Comparison of ENCODE assay signal across 8 cellular contexts in the genomic region with DNA sequence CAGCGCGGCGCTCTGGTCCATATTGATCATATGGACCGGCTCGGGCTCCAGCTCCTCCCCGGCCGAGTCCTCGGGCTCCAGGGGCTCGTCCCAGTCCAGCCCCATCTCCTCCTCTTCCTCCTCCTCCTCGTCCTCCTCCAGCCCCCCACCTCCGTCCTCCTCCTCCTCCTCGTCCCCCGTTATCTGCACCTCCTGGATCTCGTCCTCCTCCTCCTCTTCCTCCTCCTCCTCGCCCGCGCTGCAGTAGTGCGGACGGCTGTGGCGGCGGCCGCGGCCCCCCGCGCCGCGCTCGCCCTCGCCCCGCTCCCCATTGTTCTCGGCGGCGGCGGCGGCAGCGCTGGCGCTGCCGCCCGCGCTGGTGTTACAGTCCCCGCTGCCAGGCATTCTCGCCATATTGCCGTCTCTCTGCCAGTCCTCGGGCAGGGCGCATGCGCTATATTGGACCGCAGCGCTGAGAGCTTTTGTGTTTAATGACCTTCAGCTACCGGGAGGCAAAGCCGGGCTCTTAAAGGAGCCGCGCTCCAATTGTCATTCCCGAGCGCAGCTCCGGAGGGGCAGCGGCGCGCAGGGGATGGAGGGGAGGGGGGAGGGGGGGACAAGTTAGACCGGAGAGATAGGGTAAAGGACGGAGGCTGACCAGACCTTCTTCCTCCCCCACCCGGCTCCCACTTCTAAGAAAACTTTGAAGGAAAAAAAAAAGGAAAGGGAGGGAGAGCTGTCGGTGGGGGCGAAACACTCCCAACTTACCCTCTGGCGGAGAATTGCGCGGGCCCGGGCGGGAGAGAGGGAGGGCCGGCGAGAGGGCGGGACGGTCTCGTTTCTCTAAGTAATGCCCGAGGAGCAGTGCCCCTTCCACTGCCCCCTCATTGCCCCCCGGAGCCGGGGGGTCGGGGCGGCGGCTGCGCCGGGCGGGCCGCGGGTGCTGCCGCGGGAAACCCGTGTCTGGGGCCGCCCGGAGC. TPM values are rescaled to one million over a fixed set of nuclear protein-coding genes. Genes with fewer than 3 reads are reported as not detected.
DNase-seq lines count a peak whose midpoint lies in the region; ATAC-seq and TF ChIP-seq lines count a peak whose summit lies in the region.

A gene (minus strand): TSS at position 410 of the 959 bp plus-strand sequence. CDS start 17 bp downstream, at position 393.

- peaks cover 20% of the 10 kb centered on the region for H3K4me1 Mint-ChIP-seq in activated naive CD8-positive, alpha-beta T cell treated with anti-CD3 and anti-CD28 coated beads, Interleukin-2, amount 10 ng/mL, durations not matched to agents 7 days and 5 days

- TF ChIP-seq CTCF in GM06990 (IDR thresholded peaks at IDR 0.05; ENCODE audit: insufficient read depth, low read length, poor library complexity, severe bottlenecking) = no peak
- TF ChIP-seq CTCF in HEK293 (tag by site-specific recombination; IDR thresholded peaks at IDR 0.05) = no peak
- no peak for TF ChIP-seq CTCF in cardiac muscle cell (IDR thresholded peaks at IDR 0.05; ENCODE audit: low read depth, low read length)
- TF ChIP-seq CTCF in parathyroid adenoma (IDR thresholded peaks at IDR 0.05) = no peak
- TF ChIP-seq CTCF in transverse colon (IDR thresholded peaks at IDR 0.05) = no peak

- H3K9me3 ChIP-seq in HEK293 (ENCODE audit: control insufficient read depth, insufficient read depth, low read depth, low read length) (no peaks in the 10 kb centered on the region), cardiac muscle cell (ENCODE audit: low read depth) (no peaks in the 10 kb centered on the region), parathyroid adenoma (ENCODE audit: control insufficient read depth, low read length) (no peaks in the 10 kb centered on the region), transverse colon (no peaks in the 10 kb centered on the region)

- DNase-seq in GM06990 (ENCODE audit: extremely low read depth, insufficient read length) = peak; percentile 65
- DNase-seq in NAMALWA (ENCODE audit: low spot score) = peak; percentile 82
- peak; percentile 77 for DNase-seq in activated naive CD8-positive, alpha-beta T cell treated with anti-CD3 and anti-CD28 coated beads, Interleukin-2, amount 10 ng/mL, durations not matched to agents 7 days and 5 days
- peak; percentile 91 to 93 for DNase-seq in cardiac muscle cell (ENCODE audit: low read depth in 1 of 2, low spot score in 1 of 2)
- peak; percentile 85 for DNase-seq in transverse colon

- H3K9ac ChIP-seq in parathyroid adenoma = no peak within 1 kb of the TSS

- H3K4me2 ChIP-seq in parathyroid adenoma (ENCODE audit: low read length) = peak within 1 kb of the TSS; percentile 90

- H2AFZ ChIP-seq in parathyroid adenoma = peak within 1 kb of the TSS; percentile 99

- peak within 1 kb of the TSS; percentile 89 for H3K4me3 Mint-ChIP-seq in activated naive CD8-positive, alpha-beta T cell treated with anti-CD3 and anti-CD28 coated beads, Interleukin-2, amount 10 ng/mL, durations not matched to agents 7 days and 5 days

- H3K4me1 ChIP-seq in HEK293 (ENCODE audit: control insufficient read depth, insufficient read depth, low read length) (peaks cover 11% of the 10 kb centered on the region), cardiac muscle cell (ENCODE audit: low read depth) (peaks cover 18% of the 10 kb centered on the region), parathyroid adenoma (peaks cover 6% of the 10 kb centered on the region), transverse colon (peaks cover 10 to 59% (median 42%) of the 10 kb centered on the region in 4 donors)

- H3K79me2 ChIP-seq in parathyroid adenoma = no peaks in the 10 kb centered on the region

- H3K36me3 ChIP-seq in GM06990 (ENCODE audit: control insufficient read depth, insufficient read depth, low read length) (no peaks in the 10 kb centered on the region; the same call in 1 of the 2 replicates), HEK293 (ENCODE audit: control insufficient read depth in 2 of 2, insufficient read depth in 1 of 2, low read length in 2 of 2) (peaks cover 0 to 7% of the 10 kb centered on the region in 2 experiments; a peak in 1 of 3 replicates), cardiac muscle cell (no peaks in the 10 kb centered on the region), parathyroid adenoma (ENCODE audit: control insufficient read depth, insufficient read depth, low read length) (no peaks in the 10 kb centered on the region), transverse colon (no peaks in the 10 kb centered on the region)

- no peak for TF ChIP-seq EP300 in transverse colon (IDR thresholded peaks at IDR 0.05; ENCODE audit: low read depth)

- peak within 1 kb of the TSS; percentile 77 for H3K4me3 ChIP-seq in GM06990 (replicated peaks; ENCODE audit: low read depth, low read length)
- peak within 1 kb of the TSS; percentile 79 for H3K4me3 ChIP-seq in HEK293 (ENCODE audit: low read depth, low read length)
- peak within 1 kb of the TSS; percentile 78 for H3K4me3 ChIP-seq in cardiac muscle cell
- H3K4me3 ChIP-seq in parathyroid adenoma (ENCODE audit: low read depth, low read length) = peak within 1 kb of the TSS; percentile 65
- peak within 1 kb of the TSS; percentile 60 to 95 (median 76) for H3K4me3 ChIP-seq in transverse colon

- H3K9me3 Mint-ChIP-seq in activated naive CD8-positive, alpha-beta T cell treated with anti-CD3 and anti-CD28 coated beads, Interleukin-2, amount 10 ng/mL, durations not matched to agents 7 days and 5 days = no peaks in the 10 kb centered on the region

- in situ Hi-C loops in transverse colon (cut with MboI; ENCODE audit: low pct_ligation_motif_present in 1 of 4, low pct_unique_long_range_greater_than_20kb in 1 of 4, low sequenced_read_pairs in 3 of 4) = no loop called here

- H3K27ac ChIP-seq in HEK293 (ENCODE audit: extremely low read depth, low read depth, low read length) = peak within 1 kb of the TSS; percentile 96
- H3K27ac ChIP-seq in cardiac muscle cell = no peak within 1 kb of the TSS
- peak within 1 kb of the TSS; percentile 45 for H3K27ac ChIP-seq in parathyroid adenoma
- peak within 1 kb of the TSS; percentile 60 to 77 (median 70) for H3K27ac ChIP-seq in transverse colon

- H3K27me3 ChIP-seq in GM06990 (replicated peaks; ENCODE audit: control insufficient read depth, insufficient read depth, low read length) = no peaks in the 10 kb centered on the region
- peaks cover 70% of the 10 kb centered on the region for H3K27me3 ChIP-seq in cardiac muscle cell
- H3K27me3 ChIP-seq in parathyroid adenoma (ENCODE audit: control insufficient read depth, insufficient read depth, low read length) = no peaks in the 10 kb centered on the region
- peaks cover 45% of the 10 kb centered on the region for H3K27me3 ChIP-seq in transverse colon

- POLR2A ChIA-PET in HEK293 (lab: Yijun Ruan, JAX) = interaction anchor here (0.5 to 2.8 kb wide), 21 partner anchors 9 to 1373 kb away, joined by 3 to 13 read pairs (median 4); no protein-coding TSS in a partner anchor
- POLR2A ChIA-PET in activated naive CD8-positive, alpha-beta T cell treated with anti-CD3 and anti-CD28 coated beads, Interleukin-2, amount 10 ng/mL, durations not matched to agents 7 days and 5 days (lab: Charles Lee) = interaction anchor here (0.9 to 1.2 kb wide), 2 partner anchors 68 to 164 kb away, joined by 3 to 4 read pairs; no protein-coding TSS in a partner anchor

- CTCF ChIA-PET in HEK293 (lab: Yijun Ruan, JAX) = interaction anchor here (0.6 to 1.5 kb wide), 8 partner anchors 9 to 242 kb away, joined by 3 to 5 read pairs (median 3); no protein-coding TSS in a partner anchor

- TF ChIP-seq POLR2A in transverse colon (IDR thresholded peaks at IDR 0.05) = no peak

- H3K36me3 Mint-ChIP-seq in activated naive CD8-positive, alpha-beta T cell treated with anti-CD3 and anti-CD28 coated beads, Interleukin-2, amount 10 ng/mL, durations not matched to agents 7 days and 5 days = peaks cover 2% of the 10 kb centered on the region

- peak; percentile 49 for ATAC-seq in SK-N-SH treated with all-trans-retinoic acid at 6 μM for 48 hours
- ATAC-seq in activated naive CD8-positive, alpha-beta T cell treated with anti-CD3 and anti-CD28 coated beads, Interleukin-2, amount 10 ng/mL, durations not matched to agents 7 days and 5 days (ENCODE audit: low read depth) = peak; percentile 65

- 1% methylated on average over 78 of the region's 89 CpGs; no CpG with 5 or more reads in 1 of the 2 donors for WGBS in transverse colon (ENCODE audit: low coverage in 1 of 2), 2 donors

- peaks cover 38% of the 10 kb centered on the region for H3K27me3 Mint-ChIP-seq in activated naive CD8-positive, alpha-beta T cell treated with anti-CD3 and anti-CD28 coated beads, Interleukin-2, amount 10 ng/mL, durations not matched to agents 7 days and 5 days

- intact Hi-C loops in transverse colon (cut with DNase I; ENCODE audit: low total_unique reads) = no loop called here

- H3K27ac Mint-ChIP-seq in activated naive CD8-positive, alpha-beta T cell treated with anti-CD3 and anti-CD28 coated beads, Interleukin-2, amount 10 ng/mL, durations not matched to agents 7 days and 5 days = peak within 1 kb of the TSS; percentile 79

TF ChIP-seq in HEK293, 187 proteins besides CTCF, POLR2A, EP300 and RAD21 (continues in another document):
- TF ChIP-seq ZNF324 (tag by site-specific recombination; IDR thresholded peaks at IDR 0.05) (no peak), ZNF19 (tag by site-specific recombination; IDR thresholded peaks at IDR 0.05; ENCODE audit: low read depth) (no peak)

RNA-seq across cellular contexts. Expression of the gene that starts here (rescaled TPM):
- total RNA-seq in activated naive CD8-positive, alpha-beta T cell treated with anti-CD3 and anti-CD28 coated beads, Interleukin-2, amount 10 ng/mL, durations not matched to agents 7 days and 5 days = 1 to 10 TPM; 4.0 to 4.1 TPM
- total RNA-seq in cardiac muscle cell = 20.2 and 23.1 TPM in 2 replicates
- polyA plus RNA-seq in cardiac muscle cell = 2.7 and 3.9 TPM in 2 replicates
- total RNA-seq in transverse colon = 10 to 100 TPM in 3 of 4 donors, 1 to 10 TPM in 1; 9.0 to 42.3 (median 13.5) TPM
